In the genomic region with DNA sequence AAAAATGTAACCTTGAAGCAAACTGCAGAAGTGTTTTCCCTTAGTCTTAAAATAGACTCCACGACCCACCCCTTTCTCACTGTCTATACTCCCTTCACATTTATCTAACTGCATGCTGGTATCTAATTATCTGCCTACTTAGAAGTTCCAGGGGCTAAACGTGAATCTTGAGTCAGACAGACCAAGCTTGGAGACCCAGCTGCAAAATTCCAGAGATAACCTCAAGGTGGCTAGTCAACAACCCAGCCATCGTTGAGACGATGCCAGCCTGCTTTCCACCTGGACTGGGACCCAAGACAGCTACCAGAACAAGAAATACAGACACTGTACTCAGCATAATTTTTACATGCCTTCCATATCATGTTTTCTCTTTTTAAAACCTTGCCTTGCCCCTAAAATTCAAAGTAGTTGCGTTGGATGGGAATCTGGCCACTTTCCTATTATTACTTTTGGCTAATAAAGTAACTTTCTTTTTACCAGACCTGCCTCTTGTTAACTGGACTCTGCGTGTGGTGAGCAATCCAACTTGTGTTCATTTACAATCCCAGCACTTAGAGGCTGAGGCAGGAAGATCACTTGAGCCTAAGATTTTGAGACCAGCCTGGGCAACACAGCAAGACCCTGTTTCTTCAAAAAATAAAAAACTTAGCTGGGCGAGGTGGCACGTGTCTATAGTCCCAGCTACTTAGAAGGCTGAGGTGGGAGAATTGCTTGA, we compare ENCODE assay signal across 22 cellular contexts.
"Had no signal": no experiment of that assay in that cellular context is flagged by ENCODE, and none has a peak within 500 bp of the region (broad histone marks: within the 10 kb centered on the region; RNA-seq: fewer than 3 reads in every experiment).

No MANE protein-coding gene starts in this region.

- H3K4me1 ChIP-seq: pancreas, psoas muscle had no signal

- ATAC-seq: activated naive CD8-positive, alpha-beta T cell treated with anti-CD3 and anti-CD28 coated beads, Interleukin-2, amount 50 U/mL, for 24 hours; left ventricle myocardium superior; natural killer cell treated with Interleukin-12 subunit alpha and Interleukin-12 subunit beta and Interleukin-15 and Interleukin-18, amount 100 ng/mL, for 72 hours; pancreas; psoas muscle; stimulated activated naive CD8-positive, alpha-beta T cell treated with anti-CD3 and anti-CD28 coated beads, Interleukin-15, Interleukin-2, amounts not matched to agents 100 U/mL and 50 U/mL, for 24 hours had no signal

- H3K27me3 ChIP-seq: esophagus muscularis mucosa, pancreas, right atrium auricular region had no signal

- H3K9me3 ChIP-seq: esophagus muscularis mucosa, pancreas, psoas muscle, right atrium auricular region had no signal

- H3K36me3 ChIP-seq: pancreas, right atrium auricular region had no signal

- DNase-seq: activated B cell treated with CpG ODN at 0.5 μM for 24 hours; activated CD4-positive, alpha-beta memory T cell treated with anti-CD3 and anti-CD28 coated beads for 36 hours; activated CD4-positive, alpha-beta T cell treated with anti-CD3 and anti-CD28 coated beads for 4 hours; activated effector memory CD4-positive, alpha-beta T cell treated with anti-CD3 and anti-CD28 coated beads, Interleukin-2, amount 50 U/mL, for 16 hours; activated naive CD4-positive, alpha-beta T cell treated with anti-CD3 and anti-CD28 coated beads, Interleukin-2, amount 50 U/mL, for 16 hours; activated naive CD8-positive, alpha-beta T cell treated with anti-CD3 and anti-CD28 coated beads, Interleukin-2, amount 50 U/mL, for 24 hours; anterior cingulate cortex; central memory CD4-positive, alpha-beta T cell; effector memory CD4-positive, alpha-beta T cell; glutamatergic neuron; hippocampal formation; left ventricle myocardium superior; mammary epithelial cell; pancreas; psoas muscle; stimulated activated CD4-positive, alpha-beta T cell treated with anti-CD3 and anti-CD28 coated beads, Interleukin-12 subunit alpha, Interleukin-12 subunit beta, amount 100 ng/mL, for 4 hours; stimulated activated CD4-positive, alpha-beta T cell treated with anti-CD3 and anti-CD28 coated beads, Interleukin-4, amount 100 ng/mL, for 4 hours; stimulated activated naive CD8-positive, alpha-beta T cell treated with anti-CD3 and anti-CD28 coated beads, Interleukin-15, Interleukin-2, amounts not matched to agents 100 U/mL and 50 U/mL, for 24 hours; T-helper 1 cell had no signal

- H3K27ac ChIP-seq: esophagus muscularis mucosa, pancreas, psoas muscle, right atrium auricular region had no signal

- H3K4me3 ChIP-seq: esophagus muscularis mucosa, pancreas, psoas muscle, right atrium auricular region had no signal
